1 cellular context compared by ENCODE assay signal in genomic region chr11:13205446-13205845, GRCh38.
TF ChIP-seq lines count a peak whose summit lies in the region.

No MANE protein-coding gene starts in this region.

TF ChIP-seq in GM23338, 12 proteins besides CTCF, POLR2A, EP300 and RAD21 (continued from another document):
- no peak for TF ChIP-seq ZNF462 (CRISPR knock-in tag; IDR thresholded peaks at IDR 0.05)
